Comparison of ENCODE assay signal across 19 cellular contexts in genomic region chr11:100791103-100791502, GRCh38.
A peak's percentile ranks its signal among the peaks of the same experiment; 100 is the strongest.
DNase-seq lines count a peak whose midpoint lies in the region; ATAC-seq and TF ChIP-seq lines count a peak whose summit lies in the region.
"Had no signal": no experiment of that assay in that cellular context is flagged by ENCODE, and none has a peak within 500 bp of the region (broad histone marks: within the 10 kb centered on the region; RNA-seq: fewer than 3 reads in every experiment).

No MANE protein-coding gene starts in this region.

- H2BK20ac ChIP-seq in IMR-90 (ENCODE audit: low read depth, low read length): no peak overlapping the region

- ATAC-seq in GM23338 (peak; percentile 97), IMR-90 (ENCODE audit: low read depth) (no peak), GM18520 (IDR thresholded peaks at IDR 0.05; ENCODE audit: unreplicated experiment) (no peak)
- ATAC-seq: A549, HCT116 had no signal

- H3K9me3 ChIP-seq in IMR-90 (ENCODE audit: control insufficient read depth, insufficient read depth, low read length): no peaks in the 10 kb centered on the region
- no peaks in the 10 kb centered on the region for H3K9me3 ChIP-seq in iPS-20b (ENCODE audit: insufficient read depth, low read depth, low read length)
- H3K9me3 ChIP-seq in MG63: no peaks in the 10 kb centered on the region
- H3K9me3 ChIP-seq: A549, SJSA1 had no signal

- no peak overlapping the region for H2AK5ac ChIP-seq in IMR-90 (ENCODE audit: low read depth, low read length)

- no peak for TF ChIP-seq POLR2A in IMR-90 (IDR thresholded peaks at IDR 0.05; ENCODE audit: low read depth, low read length)

- no peak overlapping the region for H2BK120ac ChIP-seq in IMR-90 (ENCODE audit: low read depth, low read length)

- peaks cover 35% of the 10 kb centered on the region for H3K79me2 ChIP-seq in GM23338 (replicated peaks; ENCODE audit: insufficient read depth)

- no peak overlapping the region for H3K18ac ChIP-seq in IMR-90 (ENCODE audit: low read depth, low read length)

- H3K27me3 Mint-ChIP-seq in GM23338 (ENCODE audit: insufficient read depth, low read depth, poor library complexity) (peaks cover 2% of the 10 kb centered on the region), osteocyte (ENCODE audit: unreplicated experiment) (no peaks in the 10 kb centered on the region)

- peak overlapping the region; percentile 39; the same call in 1 of the 2 replicates for H3K23ac ChIP-seq in IMR-90 (ENCODE audit: low read depth, low read length)

- no peak for TF ChIP-seq CTCF in GM23338 (conservative IDR thresholded peaks at IDR 0.05; ENCODE audit: low read depth in 2 of 2)
- no peak for TF ChIP-seq CTCF in IMR-90 (conservative IDR thresholded peaks at IDR 0.05; ENCODE audit: low read depth, low read length)
- no peak for TF ChIP-seq CTCF in osteocyte (IDR thresholded peaks at IDR 0.05)

- no TSS peak for BruUV-seq in IMR-90 (replicated peaks; lab: Mats Ljungman, UMichigan)

- H3K27ac ChIP-seq in GM23338 (ENCODE audit: low read depth) (peak overlapping the region; percentile 87), IMR-90 (ENCODE audit: insufficient read depth, low read length) (no peak overlapping the region), iPS-20b (ENCODE audit: low read length) (peak overlapping the region; percentile 90)
- H3K27ac ChIP-seq: C4-2B, HL-60, RWPE1, SJSA1 had no signal

- no peak overlapping the region for H2AFZ ChIP-seq in GM23338
- no peak overlapping the region for H2AFZ ChIP-seq in IMR-90 (replicated peaks; ENCODE audit: low read length, poor library complexity)

- no peak overlapping the region for H4K8ac ChIP-seq in IMR-90 (ENCODE audit: low read depth in 2 of 2, low read length in 2 of 2)

- intact Hi-C loops in IMR-90 (cut with micrococcal nuclease): no loop called here

- no peaks in the 10 kb centered on the region for H3K9me2 ChIP-seq in GM23338 (ENCODE audit: insufficient read depth)

- CTCF ChIA-PET in IMR-90 (lab: Yijun Ruan, JAX): no interaction called here

- TF ChIP-seq RAD21 in IMR-90 (IDR thresholded peaks at IDR 0.05; ENCODE audit: low read length): no peak

- H2AK9ac ChIP-seq in IMR-90 (replicated peaks; ENCODE audit: low read depth, low read length, poor library complexity): no peak overlapping the region

- H3K27me3 ChIP-seq in GM23338 (ENCODE audit: insufficient read depth) (no peaks in the 10 kb centered on the region), IMR-90 (ENCODE audit: control insufficient read depth, insufficient read depth, low read length) (no peaks in the 10 kb centered on the region), iPS-20b (ENCODE audit: insufficient read depth, low read length) (no peaks in the 10 kb centered on the region), MG63 (no peaks in the 10 kb centered on the region)
- H3K27me3 ChIP-seq: SJSA1 had no signal

- H3K36me3 Mint-ChIP-seq in GM23338 (ENCODE audit: low read depth) (peaks cover 14% of the 10 kb centered on the region; the same call in 1 of the 3 replicates), osteocyte (ENCODE audit: unreplicated experiment) (peaks cover 2% of the 10 kb centered on the region)

- H3K9ac ChIP-seq in IMR-90 (ENCODE audit: low read depth, low read length) (no peak overlapping the region), iPS-20b (ENCODE audit: low read depth, low read length) (peak overlapping the region; percentile 57)

- H3K36me3 ChIP-seq in GM23338 (ENCODE audit: insufficient read depth) (no peaks in the 10 kb centered on the region), IMR-90 (ENCODE audit: control insufficient read depth, insufficient read depth, low read length) (no peaks in the 10 kb centered on the region), iPS-20b (ENCODE audit: insufficient read depth, low read depth, low read length) (no peaks in the 10 kb centered on the region), MG63 (no peaks in the 10 kb centered on the region)
- H3K36me3 ChIP-seq: SJSA1 had no signal

- H3K14ac ChIP-seq in IMR-90 (replicated peaks; ENCODE audit: low read depth, low read length): no peak overlapping the region

- H3K4me3 Mint-ChIP-seq in GM23338: peak overlapping the region; percentile 40; the same call in 1 of the 3 replicates
- H3K4me3 Mint-ChIP-seq in osteocyte (ENCODE audit: unreplicated experiment): no peak overlapping the region

- peaks cover 5 to 14% of the 10 kb centered on the region in 2 experiments; a peak in 1 of 4 replicates for H3K79me1 ChIP-seq in IMR-90 (ENCODE audit: low read depth in 1 of 2, low read length in 2 of 2)

- no peak overlapping the region for H4K5ac ChIP-seq in IMR-90 (ENCODE audit: low read depth, low read length)

- H2BK5ac ChIP-seq in IMR-90 (ENCODE audit: low read depth, low read length, poor library complexity, severe bottlenecking): no peak overlapping the region

- H3K9me1 ChIP-seq in IMR-90 (ENCODE audit: insufficient read depth, low read length): no peaks in the 10 kb centered on the region

- no peaks in the 10 kb centered on the region for H4K20me1 ChIP-seq in GM23338 (replicated peaks; ENCODE audit: insufficient read depth)
- no peaks in the 10 kb centered on the region for H4K20me1 ChIP-seq in IMR-90 (ENCODE audit: insufficient read depth, low read length)

- no peak overlapping the region for H4K91ac ChIP-seq in IMR-90 (ENCODE audit: insufficient read depth, low read depth, low read length)

- peak overlapping the region; percentile 36 for H3K4me2 ChIP-seq in GM23338
- no peak overlapping the region for H3K4me2 ChIP-seq in IMR-90 (ENCODE audit: low read depth, low read length)

- no peak overlapping the region; the same call in 1 of the 2 replicates for H3K4ac ChIP-seq in IMR-90 (ENCODE audit: low read depth, low read length)

- no peaks in the 10 kb centered on the region; the same call in 2 of the 3 replicates for H3K9me3 Mint-ChIP-seq in GM23338
- no peaks in the 10 kb centered on the region for H3K9me3 Mint-ChIP-seq in osteocyte (ENCODE audit: unreplicated experiment)

- no peak overlapping the region for H2BK15ac ChIP-seq in IMR-90 (ENCODE audit: low read depth, low read length)

- no peaks in the 10 kb centered on the region for H3F3A ChIP-seq in GM23338 (replicated peaks; ENCODE audit: low read depth)

- peak overlapping the region; percentile 95 for H3K27ac Mint-ChIP-seq in GM23338
- peak overlapping the region; percentile 45 for H3K27ac Mint-ChIP-seq in osteocyte (ENCODE audit: unreplicated experiment)

- POLR2A ChIA-PET in IMR-90 (lab: Charles Lee; ENCODE audit: unreplicated experiment): no interaction called here

- DNase-seq in GM23338 (ENCODE audit: low spot score): peak; percentile 88
- DNase-seq in IMR-90: no peak
- DNase-seq in osteocyte (ENCODE audit: extremely low spot score, unreplicated experiment): no peak
- no peak for DNase-seq in MG63
- DNase-seq in activated gamma-delta T cell (lab: John Stamatoyannopoulos, UW): no peak
- DNase-seq: KBM-7; NCI-H1417 treated with DMSO at 0.1 percent for 48 hours; NCI-H2029; NCI-H2171; NCI-H446; NK-92 treated with Interleukin-12 subunit alpha and Interleukin-12 subunit beta, amount 100 ng/mL, for 24 hours had no signal

- H3K4me1 ChIP-seq in GM23338 (ENCODE audit: insufficient read depth) (peaks cover 26% of the 10 kb centered on the region), IMR-90 (ENCODE audit: control insufficient read depth, insufficient read depth, low read length) (no peaks in the 10 kb centered on the region), iPS-20b (ENCODE audit: insufficient read depth, low read length) (peaks cover 27% of the 10 kb centered on the region)
- H3K4me1 ChIP-seq: SJSA1 had no signal

- in situ Hi-C loops in IMR-90 (cut with MboI; ENCODE audit: low sequenced_read_pairs): no loop called here

- dilution Hi-C loops in IMR-90 (cut with HindIII; ENCODE audit: low sequenced_read_pairs, unreplicated experiment): no loop called here

- H3K56ac ChIP-seq in IMR-90 (ENCODE audit: extremely low read depth, insufficient read depth, low read length): no peak overlapping the region

- peaks cover 40% of the 10 kb centered on the region for H3K4me1 Mint-ChIP-seq in GM23338
- peaks cover 43% of the 10 kb centered on the region for H3K4me1 Mint-ChIP-seq in osteocyte (ENCODE audit: unreplicated experiment)

- peak overlapping the region; percentile 18 for H3K4me3 ChIP-seq in GM23338
- no peak overlapping the region for H3K4me3 ChIP-seq in IMR-90 (ENCODE audit: insufficient read depth, low read depth, low read length)
- peak overlapping the region; percentile 50 for H3K4me3 ChIP-seq in iPS-20b (ENCODE audit: low read length)
- H3K4me3 ChIP-seq in MG63: no peak overlapping the region
- H3K4me3 ChIP-seq: A549, SJSA1 had no signal

TF ChIP-seq in GM23338, 12 proteins besides CTCF, POLR2A, EP300 and RAD21 (continues in another document):
- TF ChIP-seq POLR2AphosphoS5 (IDR thresholded peaks at IDR 0.05; ENCODE audit: low read depth): no peak

TF ChIP-seq in IMR-90, 13 proteins besides CTCF, POLR2A, EP300 and RAD21:
- TF ChIP-seq CEBPB (IDR thresholded peaks at IDR 0.05; ENCODE audit: low read depth, low read length) (no peak), ELK1 (IDR thresholded peaks at IDR 0.05; ENCODE audit: borderline replicate concordance, low read depth, low read length) (no peak)
TF ChIP-seq in IMR-90: peak in this region for 0.

Comparison
In these comparisons a context has a peak if more than half of its experiments do, and no peak if none do; other contexts are left out.
1. H3K4me3 ChIP-seq: peak in GM23338 (single experiment) and iPS-20b (single experiment); none in IMR-90 (single experiment) and MG63 (single experiment).